30 cellular contexts compared by ENCODE assay signal in genomic region chr17:45747907-45748306, GRCh38. TPM values are rescaled to one million over a fixed set of nuclear protein-coding genes. Genes with fewer than 3 reads are reported as not detected.
"Had no signal": no experiment of that assay in that cellular context is flagged by ENCODE, and none has a peak within 500 bp of the region (broad histone marks: within the 10 kb centered on the region; RNA-seq: fewer than 3 reads in every experiment).

No MANE protein-coding gene starts in this region.

- H3K4me1 Mint-ChIP-seq: activated B cell treated with CpG ODN at 0.5 μM for 24 hours; activated CD4-positive, alpha-beta T cell treated with anti-CD3 and anti-CD28 coated beads for 36 hours; activated naive CD8-positive, alpha-beta T cell treated with anti-CD3 and anti-CD28 coated beads for 36 hours; naive thymus-derived CD8-positive, alpha-beta T cell; stimulated activated effector memory CD8-positive, alpha-beta T cell treated with anti-CD3 and anti-CD28 coated beads, Interleukin-12 subunit alpha, Interleukin-12 subunit beta, amount 100 ng/mL, for 72 hours; stimulated activated naive CD8-positive, alpha-beta T cell treated with anti-CD3 and anti-CD28 coated beads, Interleukin-15, amount 100 ng/mL, for 72 hours had no signal

- H3K9me3 ChIP-seq: breast epithelium, colonic mucosa, left lung, ovary, suprapubic skin, transverse colon had no signal

- H3K36me3 ChIP-seq: breast epithelium, colonic mucosa, left lung, neural progenitor cell, ovary, suprapubic skin, transverse colon had no signal

- H3K27ac Mint-ChIP-seq: activated B cell treated with CpG ODN at 0.5 μM for 24 hours; activated CD4-positive, alpha-beta T cell treated with anti-CD3 and anti-CD28 coated beads for 36 hours; activated naive CD8-positive, alpha-beta T cell treated with anti-CD3 and anti-CD28 coated beads for 36 hours; endodermal cell; naive thymus-derived CD8-positive, alpha-beta T cell; stimulated activated effector memory CD8-positive, alpha-beta T cell treated with anti-CD3 and anti-CD28 coated beads, Interleukin-12 subunit alpha, Interleukin-12 subunit beta, amount 100 ng/mL, for 72 hours; stimulated activated naive CD8-positive, alpha-beta T cell treated with anti-CD3 and anti-CD28 coated beads, Interleukin-15, amount 100 ng/mL, for 72 hours; T-helper 1 cell treated with Interleukin-12 subunit alpha and Interleukin-12 subunit beta and Interleukin-4 antibody, amounts not matched to agents 30 μg/mL and 1 μg/mL, for 36 hours had no signal

- H3K27ac ChIP-seq: breast epithelium, colonic mucosa, epithelial cell of prostate, left lung, neural progenitor cell, ovary, suprapubic skin, transverse colon had no signal

- H3K4me1 ChIP-seq: breast epithelium, colonic mucosa, left lung, suprapubic skin, transverse colon had no signal

- H3K9me3 Mint-ChIP-seq: activated B cell treated with CpG ODN at 0.5 μM for 24 hours; activated naive CD8-positive, alpha-beta T cell treated with anti-CD3 and anti-CD28 coated beads for 36 hours; endodermal cell; naive thymus-derived CD8-positive, alpha-beta T cell; neural progenitor cell; stimulated activated effector memory CD8-positive, alpha-beta T cell treated with anti-CD3 and anti-CD28 coated beads, Interleukin-12 subunit alpha, Interleukin-12 subunit beta, amount 100 ng/mL, for 72 hours; stimulated activated naive CD8-positive, alpha-beta T cell treated with anti-CD3 and anti-CD28 coated beads, Interleukin-15, amount 100 ng/mL, for 72 hours; T-helper 1 cell treated with Interleukin-12 subunit alpha and Interleukin-12 subunit beta and Interleukin-4 antibody, amounts not matched to agents 30 μg/mL and 1 μg/mL, for 36 hours had no signal

- H3K4me3 ChIP-seq: breast epithelium, colonic mucosa, left lung, lung, neural progenitor cell, ovary, skin epidermis, suprapubic skin, transverse colon had no signal

- H3K36me3 Mint-ChIP-seq: activated naive CD8-positive, alpha-beta T cell treated with anti-CD3 and anti-CD28 coated beads for 36 hours; naive thymus-derived CD8-positive, alpha-beta T cell; neural progenitor cell; stimulated activated effector memory CD8-positive, alpha-beta T cell treated with anti-CD3 and anti-CD28 coated beads, Interleukin-12 subunit alpha, Interleukin-12 subunit beta, amount 100 ng/mL, for 72 hours had no signal

- H3K27me3 ChIP-seq: ovary had no signal

- H3K4me3 Mint-ChIP-seq: activated B cell treated with CpG ODN at 0.5 μM for 24 hours; activated CD4-positive, alpha-beta T cell treated with anti-CD3 and anti-CD28 coated beads for 36 hours; activated naive CD8-positive, alpha-beta T cell treated with anti-CD3 and anti-CD28 coated beads for 36 hours; endodermal cell; naive thymus-derived CD8-positive, alpha-beta T cell; neural progenitor cell; stimulated activated effector memory CD8-positive, alpha-beta T cell treated with anti-CD3 and anti-CD28 coated beads, Interleukin-12 subunit alpha, Interleukin-12 subunit beta, amount 100 ng/mL, for 72 hours; stimulated activated naive CD8-positive, alpha-beta T cell treated with anti-CD3 and anti-CD28 coated beads, Interleukin-15, amount 100 ng/mL, for 72 hours; T-helper 1 cell treated with Interleukin-12 subunit alpha and Interleukin-12 subunit beta and Interleukin-4 antibody, amounts not matched to agents 30 μg/mL and 1 μg/mL, for 36 hours had no signal

- DNase-seq: activated B cell treated with CpG ODN at 0.5 μM for 24 hours; activated CD4-positive, alpha-beta T cell treated with anti-CD3 and anti-CD28 coated beads for 36 hours; activated CD4-positive, alpha-beta T cell treated with anti-CD3 and anti-CD28 coated beads, Interleukin-2, amount 50 U/mL, for 48 hours; activated CD8-positive, alpha-beta memory T cell treated with anti-CD3 and anti-CD28 coated beads, Interleukin-2, amount 50 U/mL, for 48 hours; activated naive CD4-positive, alpha-beta T cell treated with Interleukin-2 at 50 U/mL for 16 hours; activated naive CD8-positive, alpha-beta T cell treated with anti-CD3 and anti-CD28 coated beads for 36 hours; activated T-cell treated with anti-CD3 and anti-CD28 coated beads, Interleukin-2, amount 50 U/mL, for 48 hours; colonic mucosa; endodermal cell; foreskin fibroblast; kidney glomerular epithelial cell; left lung; naive thymus-derived CD8-positive, alpha-beta T cell; ovary; right cardiac atrium; stimulated activated CD4-positive, alpha-beta T cell treated with anti-CD3 and anti-CD28 coated beads, Interleukin-2, amount 100 ng/mL, for 24 hours; stimulated activated naive CD8-positive, alpha-beta T cell treated with anti-CD3 and anti-CD28 coated beads, Interleukin-15, amount 100 ng/mL, for 72 hours; T1000; transverse colon had no signal

RNA-seq across cellular contexts. Expression of gene CRHR1, which starts 36.2 kb away (rescaled TPM):
- total RNA-seq: activated B cell treated with CpG ODN at 0.5 μM for 24 hours; activated CD4-positive, alpha-beta T cell treated with anti-CD3 and anti-CD28 coated beads for 36 hours; activated CD8-positive, alpha-beta memory T cell treated with anti-CD3 and anti-CD28 coated beads for 36 hours; activated naive CD8-positive, alpha-beta T cell treated with anti-CD3 and anti-CD28 coated beads for 36 hours; colonic mucosa; fibroblast of lung; left lung; lung; naive thymus-derived CD8-positive, alpha-beta T cell; pulmonary artery endothelial cell; right cardiac atrium; transverse colon had no signal
